In genomic region chr2:80326214-80326613, GRCh38 we compare ENCODE assay signal across 9 cellular contexts. TPM values are rescaled to one million over a fixed set of nuclear protein-coding genes. Genes with fewer than 3 reads are reported as not detected.
A peak's percentile ranks its signal among the peaks of the same experiment; 100 is the strongest.
DNase-seq lines count a peak whose midpoint lies in the region; ATAC-seq, FAIRE-seq and TF ChIP-seq lines count a peak whose summit lies in the region.
"Had no signal": no experiment of that assay in that cellular context is flagged by ENCODE, and none has a peak within 500 bp of the region (broad histone marks: within the 10 kb centered on the region; RNA-seq: fewer than 3 reads in every experiment).

No MANE protein-coding gene starts in this region.

- H3K4me3 ChIP-seq in PC-9: no peak overlapping the region

- BruUV-seq in PC-9 (replicated peaks; lab: Mats Ljungman, UMichigan): no TSS peak

- TF ChIP-seq POLR2A in H54 (IDR thresholded peaks at IDR 0.05; ENCODE audit: low read depth, low read length): no peak

- FAIRE-seq in urothelium cell line (lab: Jason Lieb, UNC) (no peak), H54 (lab: Jason Lieb, UNC) (no peak)

- no peaks in the 10 kb centered on the region for H3K9me2 ChIP-seq in PC-9 (ENCODE audit: insufficient read depth)

- H3K79me2 ChIP-seq in PC-9 (ENCODE audit: low read depth): no peaks in the 10 kb centered on the region

- no peak overlapping the region for H3K4me2 ChIP-seq in PC-9

- H3K36me3 ChIP-seq in PC-9 (ENCODE audit: low read depth): no peaks in the 10 kb centered on the region

- H4K20me1 ChIP-seq in PC-9 (ENCODE audit: insufficient read depth): no peaks in the 10 kb centered on the region

- no peak overlapping the region for H2AFZ ChIP-seq in PC-9

- intact Hi-C loops in PC-9 (cut with micrococcal nuclease; ENCODE audit: unreplicated experiment): no loop called here

- POLR2A ChIA-PET in PC-9 (lab: Charles Lee; ENCODE audit: unreplicated experiment): no interaction called here

- H3K27ac ChIP-seq in PC-9: no peak overlapping the region

- ATAC-seq in omental fat pad (ENCODE audit: low FRiP score) (no peak), left lobe of liver (no peak)

- DNase-seq in SIG-M5 treated with dmso at 0.1 percent for 504 hours (lab: John Stamatoyannopoulos, UW; ENCODE audit: unreplicated experiment) (peak; percentile 27), SIG-M5 (lab: John Stamatoyannopoulos, UW) (no peak), PC-9 (no peak), globus pallidus (ENCODE audit: low spot score) (peak; percentile 54), urothelium cell line (ENCODE audit: low spot score) (peak; percentile 16), H54 (ENCODE audit: insufficient read length, low spot score) (no peak), omental fat pad (ENCODE audit: low spot score) (no peak), left lobe of liver (ENCODE audit: low spot score) (no peak)
- DNase-seq: CD4-positive, CD25-positive, alpha-beta regulatory T cell had no signal

- H3F3A ChIP-seq in PC-9 (ENCODE audit: insufficient read depth, low read depth): no peaks in the 10 kb centered on the region

- H3K9me3 ChIP-seq in PC-9 (ENCODE audit: insufficient read depth, low read depth): no peaks in the 10 kb centered on the region

- no peaks in the 10 kb centered on the region for H3K4me1 ChIP-seq in PC-9 (replicated peaks; ENCODE audit: insufficient read depth)

- 0 out of 2 replicates have a peak, but pooled peaks cover 14% of the 10 kb centered on the region for H3K27me3 ChIP-seq in PC-9 (ENCODE audit: insufficient read depth, low read depth)

- TF ChIP-seq CTCF in PC-9 (conservative IDR thresholded peaks at IDR 0.05): peak; percentile 54
- TF ChIP-seq CTCF in omental fat pad (IDR thresholded peaks at IDR 0.05): no peak

- CTCF ChIA-PET in PC-9 (lab: Charles Lee): no interaction called here

RNA-seq across cellular contexts. Expression of gene LRRTM1, which starts 21.7 kb away (rescaled TPM):
- total RNA-seq in PC-9 (2021) (not detected in 2 replicates), omental fat pad (1 to 10 TPM in 2 of 4 donors, not detected in 2; 1.3 to 2.2 TPM), left lobe of liver (not detected)
- total RNA-seq: CD4-positive, CD25-positive, alpha-beta regulatory T cell had no signal

Comparison
In these comparisons a context has a peak if more than half of its experiments do, and no peak if none do; other contexts are left out.
1. DNase-seq: peak in SIG-M5 treated with dmso at 0.1 percent for 504 hours (single experiment), globus pallidus (single experiment) and urothelium cell line (single experiment); none in SIG-M5 (single experiment), PC-9 (0 of 2), H54 (single experiment), omental fat pad (single experiment) and left lobe of liver (single experiment).